ENCODE assay signal across 21 cellular contexts in genomic region chr15:51938286-51938685, GRCh38.
"Had no signal": no experiment of that assay in that cellular context is flagged by ENCODE, and none has a peak within 500 bp of the region (broad histone marks: within the 10 kb centered on the region; RNA-seq: fewer than 3 reads in every experiment).

No MANE protein-coding gene starts in this region.

- H3K4me3 ChIP-seq: ascending aorta, hepatocyte, tibial nerve, vagina had no signal

- H3K27ac Mint-ChIP-seq: activated T-helper 2 cell treated with anti-CD3 and anti-CD28 coated beads, Interferon-gamma antibody, Interleukin-2, Interleukin-4, amounts not matched to agents 10 μg/mL and 5 μg/mL and 100 μg/mL, durations not matched to agents 14 hours and 24 hours and 36 hours; nephron progenitor cell had no signal

- ATAC-seq: activated CD4-positive, CD25-positive, alpha-beta regulatory T cell treated with anti-CD3 and anti-CD28 coated beads, Interleukin-2, amount 50 U/mL, for 24 hours had no signal

- H3K4me3 Mint-ChIP-seq: nephron progenitor cell had no signal

- H3K9me3 Mint-ChIP-seq: activated T-helper 2 cell treated with anti-CD3 and anti-CD28 coated beads, Interferon-gamma antibody, Interleukin-2, Interleukin-4, amounts not matched to agents 10 μg/mL and 5 μg/mL and 100 μg/mL, durations not matched to agents 14 hours and 24 hours and 36 hours; nephron progenitor cell had no signal

- H3K27ac ChIP-seq: ascending aorta, hepatocyte, tibial nerve, vagina had no signal

- H3K4me1 ChIP-seq: ascending aorta, vagina had no signal

- H3K27me3 ChIP-seq: ascending aorta, hepatocyte, tibial nerve, vagina had no signal

- H3K9me3 ChIP-seq: ascending aorta, tibial nerve, vagina had no signal

- H3K4me1 Mint-ChIP-seq: nephron progenitor cell had no signal

- DNase-seq: activated naive CD4-positive, alpha-beta T cell treated with Interleukin-2 at 50 U/mL for 16 hours; cerebellar nuclear complex; cortex of kidney; effector CD4-positive, alpha-beta T cell; foreskin fibroblast; midbrain; nephron progenitor cell; nucleus accumbens; retina; stimulated activated CD4-positive, alpha-beta T cell treated with anti-CD3 and anti-CD28 coated beads, Interleukin-12 subunit alpha, Interleukin-12 subunit beta, amount 100 ng/mL, for 4 hours; stimulated activated CD4-positive, alpha-beta T cell treated with anti-CD3 and anti-CD28 coated beads, Interleukin-1b, Interleukin-23, amount 100 ng/mL, for 48 hours; stimulated activated CD8-positive, alpha-beta memory T cell treated with anti-CD3 and anti-CD28 coated beads, Interleukin-4, amount 100 ng/mL, for 48 hours; stimulated activated naive CD4-positive, alpha-beta T cell; substantia nigra; T1000 had no signal
